8 cellular contexts compared by ENCODE assay signal in genomic region chr16:31713945-31714898, GRCh38.
DNase-seq lines count a peak whose midpoint lies in the region; ATAC-seq lines count a peak whose summit lies in the region.

No MANE protein-coding gene starts in this region.

- DNase-seq in G401 (ENCODE audit: low spot score) (peak; percentile 84), NCI-H69 (lab: John Stamatoyannopoulos, UW) (peak; percentile 45), NCI-H510A (lab: John Stamatoyannopoulos, UW) (no peak), NCI-H1694 treated with DMSO at 0.1 percent for 48 hours (lab: John Stamatoyannopoulos, UW) (no peak), NCI-H187 treated with DMSO at 0.1 percent for 48 hours (lab: John Stamatoyannopoulos, UW) (no peak)

- no peaks in the 10 kb centered on the region for H3K27me3 ChIP-seq in mucosa of rectum (ENCODE audit: control insufficient read depth in 2 of 2, insufficient read depth in 2 of 2, low read length in 2 of 2)

- peaks cover 8 to 10% of the 10 kb centered on the region in 2 donors for H3K4me1 ChIP-seq in mucosa of rectum (ENCODE audit: control insufficient read depth in 2 of 2, insufficient read depth in 2 of 2, low read length in 2 of 2)

- H3K9me3 ChIP-seq in mucosa of rectum (ENCODE audit: control insufficient read depth in 2 of 2, low read length in 2 of 2): no peaks in the 10 kb centered on the region

- peak overlapping the region; percentile 93 to 98 for H3K9ac ChIP-seq in mucosa of rectum (ENCODE audit: low read depth in 1 of 2, low read length in 2 of 2)

- in situ Hi-C loops in G401 (cut with HindIII; ENCODE audit: low sequenced_read_pairs): no loop called here

- ATAC-seq in GM18861 (IDR thresholded peaks at IDR 0.05; ENCODE audit: unreplicated experiment): no peak

- peak overlapping the region; percentile 93 to 98 for H3K4me3 ChIP-seq in mucosa of rectum (ENCODE audit: low read length in 2 of 2)

- H3K27ac ChIP-seq in cingulate gyrus (ENCODE audit: low read depth, low read length) (peak overlapping the region; percentile 81), mucosa of rectum (ENCODE audit: low read depth in 2 of 2, low read length in 2 of 2) (peak overlapping the region; percentile 88 to 92)

- H3K36me3 ChIP-seq in mucosa of rectum (ENCODE audit: control insufficient read depth in 2 of 2, insufficient read depth in 2 of 2, low read length in 2 of 2): peaks cover 0 to 11% of the 10 kb centered on the region in 2 donors

Comparison
In these comparisons a context has a peak if more than half of its experiments do, and no peak if none do; other contexts are left out.
1. DNase-seq: peak in G401 (single experiment) and NCI-H69 (single experiment); none in NCI-H510A (single experiment), NCI-H1694 treated with DMSO at 0.1 percent for 48 hours (single experiment) and NCI-H187 treated with DMSO at 0.1 percent for 48 hours (single experiment).